Comparison of ENCODE assay signal across 8 cellular contexts in genomic region chr2:84881581-84882414, GRCh38. TPM values are rescaled to one million over a fixed set of nuclear protein-coding genes. Genes with fewer than 3 reads are reported as not detected.
DNase-seq lines count a peak whose midpoint lies in the region; ATAC-seq and TF ChIP-seq lines count a peak whose summit lies in the region.

No MANE protein-coding gene starts in this region.

- peak; percentile 68 for ATAC-seq in HG02798 (IDR thresholded peaks at IDR 0.05; ENCODE audit: poor library complexity, unreplicated experiment)

- H3K9me3 ChIP-seq in iPS-18c (ENCODE audit: control insufficient read depth, insufficient read depth, low read length), result no peaks in the 10 kb centered on the region
- no peaks in the 10 kb centered on the region for H3K9me3 ChIP-seq in skeletal muscle tissue (ENCODE audit: control insufficient read depth in 3 of 3, low read length in 3 of 3)

- DNase-seq in NCI-H1417 (lab: John Stamatoyannopoulos, UW) (peak; percentile 43 to 69 (median 64)), NCI-H1417 treated with DMSO at 0.1 percent for 48 hours (lab: John Stamatoyannopoulos, UW) (no peak), NCI-H146 treated with DMSO at 0.1 percent for 48 hours (lab: John Stamatoyannopoulos, UW; ENCODE audit: unreplicated experiment) (peak; percentile 39), UCSD-AML1 (lab: John Stamatoyannopoulos, UW; ENCODE audit: unreplicated experiment) (peak; percentile 72), brain microvascular endothelial cell (peak; percentile 81)

- TF ChIP-seq CTCF in brain microvascular endothelial cell (IDR thresholded peaks at IDR 0.05; ENCODE audit: low read depth, low read length, missing control alignments), result peak; percentile 86

- peaks cover 13 to 24% (median 20%) of the 10 kb centered on the region in 3 donors for H3K4me1 ChIP-seq in skeletal muscle tissue (ENCODE audit: control insufficient read depth in 3 of 3, insufficient read depth in 3 of 3, low read length in 3 of 3)

- H3K36me3 ChIP-seq in brain microvascular endothelial cell (replicated peaks) (no peaks in the 10 kb centered on the region), skeletal muscle tissue (ENCODE audit: control insufficient read depth in 3 of 3, insufficient read depth in 3 of 3, low read length in 3 of 3) (no peaks in the 10 kb centered on the region)

- peaks cover 12% of the 10 kb centered on the region for H3K27me3 ChIP-seq in brain microvascular endothelial cell (replicated peaks)
- H3K27me3 ChIP-seq in skeletal muscle tissue (ENCODE audit: control insufficient read depth in 3 of 3, insufficient read depth in 3 of 3, low read length in 3 of 3), result peaks cover 15 to 38% (median 34%) of the 10 kb centered on the region in 3 donors

- in situ Hi-C loops in brain microvascular endothelial cell (cut with HindIII; ENCODE audit: low pct_ligation_motif_present, low sequenced_read_pairs), result no loop called here

- peak overlapping the region in 2 of 3 donors; percentile 23 to 58 for H3K9ac ChIP-seq in skeletal muscle tissue (ENCODE audit: low read depth in 1 of 3, low read length in 3 of 3)

- H3K4me3 ChIP-seq in brain microvascular endothelial cell (ENCODE audit: low read depth, low read length), result peak overlapping the region; percentile 53
- peak overlapping the region; percentile 73 for H3K4me3 ChIP-seq in iPS-18c (ENCODE audit: insufficient read depth, low read depth, low read length)
- H3K4me3 ChIP-seq in skeletal muscle tissue (ENCODE audit: low read length in 3 of 3), result peak overlapping the region; percentile 60 to 69 (median 64)

- no peak overlapping the region for H3K27ac ChIP-seq in brain microvascular endothelial cell
- no peak overlapping the region for H3K27ac ChIP-seq in skeletal muscle tissue (ENCODE audit: low read depth, low read length)

RNA-seq across cellular contexts. Expression of gene TRABD2A, which starts 0.9 kb away (rescaled TPM):
- total RNA-seq in skeletal muscle tissue, result 1.0 TPM

RNA-seq across cellular contexts. Expression of gene TMSB10, which starts 23.7 kb away (rescaled TPM):
- 3,298 TPM for total RNA-seq in skeletal muscle tissue
